Comparison of ENCODE assay signal across 8 cellular contexts in the genomic region with DNA sequence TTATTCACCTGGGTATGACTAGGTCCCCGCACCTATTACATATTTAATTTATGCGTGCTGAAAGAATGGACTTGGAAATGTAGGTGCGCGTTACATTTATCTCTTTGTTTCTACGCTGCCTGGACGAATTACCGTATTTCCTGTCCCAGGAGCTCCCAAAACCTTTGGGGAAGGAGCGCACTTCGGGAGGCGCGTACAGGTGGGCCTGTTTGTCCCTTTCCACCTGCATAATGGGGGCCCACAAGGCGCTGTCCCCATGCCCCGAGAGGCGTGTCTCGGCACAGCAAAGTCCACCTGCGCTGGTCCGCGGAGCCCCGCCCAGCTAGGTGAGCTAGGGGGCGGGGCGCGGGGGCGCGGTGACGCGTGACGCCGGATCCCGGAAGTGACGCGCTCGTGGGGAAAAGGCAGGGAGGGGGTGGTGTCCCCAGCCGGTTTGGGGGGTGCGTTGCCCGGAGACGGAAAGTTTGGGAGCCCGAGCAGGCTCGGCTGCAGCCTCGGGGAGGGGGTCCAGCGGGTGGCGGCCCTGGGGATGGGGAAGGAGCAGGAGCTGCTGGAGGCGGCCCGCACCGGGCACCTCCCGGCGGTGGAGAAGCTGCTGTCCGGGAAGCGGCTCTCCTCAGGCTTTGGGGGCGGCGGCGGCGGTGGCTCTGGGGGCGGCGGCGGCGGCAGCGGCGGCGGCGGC. TPM values are rescaled to one million over a fixed set of nuclear protein-coding genes. Genes with fewer than 3 reads are reported as not detected.
DNase-seq lines count a peak whose midpoint lies in the region; ATAC-seq and TF ChIP-seq lines count a peak whose summit lies in the region.

A gene with protein sequence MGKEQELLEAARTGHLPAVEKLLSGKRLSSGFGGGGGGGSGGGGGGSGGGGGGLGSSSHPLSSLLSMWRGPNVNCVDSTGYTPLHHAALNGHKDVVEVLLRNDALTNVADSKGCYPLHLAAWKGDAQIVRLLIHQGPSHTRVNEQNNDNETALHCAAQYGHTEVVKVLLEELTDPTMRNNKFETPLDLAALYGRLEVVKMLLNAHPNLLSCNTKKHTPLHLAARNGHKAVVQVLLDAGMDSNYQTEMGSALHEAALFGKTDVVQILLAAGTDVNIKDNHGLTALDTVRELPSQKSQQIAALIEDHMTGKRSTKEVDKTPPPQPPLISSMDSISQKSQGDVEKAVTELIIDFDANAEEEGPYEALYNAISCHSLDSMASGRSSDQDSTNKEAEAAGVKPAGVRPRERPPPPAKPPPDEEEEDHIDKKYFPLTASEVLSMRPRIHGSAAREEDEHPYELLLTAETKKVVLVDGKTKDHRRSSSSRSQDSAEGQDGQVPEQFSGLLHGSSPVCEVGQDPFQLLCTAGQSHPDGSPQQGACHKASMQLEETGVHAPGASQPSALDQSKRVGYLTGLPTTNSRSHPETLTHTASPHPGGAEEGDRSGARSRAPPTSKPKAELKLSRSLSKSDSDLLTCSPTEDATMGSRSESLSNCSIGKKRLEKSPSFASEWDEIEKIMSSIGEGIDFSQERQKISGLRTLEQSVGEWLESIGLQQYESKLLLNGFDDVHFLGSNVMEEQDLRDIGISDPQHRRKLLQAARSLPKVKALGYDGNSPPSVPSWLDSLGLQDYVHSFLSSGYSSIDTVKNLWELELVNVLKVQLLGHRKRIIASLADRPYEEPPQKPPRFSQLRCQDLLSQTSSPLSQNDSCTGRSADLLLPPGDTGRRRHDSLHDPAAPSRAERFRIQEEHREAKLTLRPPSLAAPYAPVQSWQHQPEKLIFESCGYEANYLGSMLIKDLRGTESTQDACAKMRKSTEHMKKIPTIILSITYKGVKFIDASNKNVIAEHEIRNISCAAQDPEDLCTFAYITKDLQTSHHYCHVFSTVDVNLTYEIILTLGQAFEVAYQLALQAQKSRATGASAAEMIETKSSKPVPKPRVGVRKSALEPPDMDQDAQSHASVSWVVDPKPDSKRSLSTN (plus strand): TSS at position 382 of the 682 bp plus-strand sequence. CDS start 148 bp downstream, at position 530.

- H3K27me3 Mint-ChIP-seq in activated T-helper 17 cell treated with anti-CD3 and anti-CD28 coated beads, Interleukin-2, amount 50 U/mL, for 72 hours, result no peaks in the 10 kb centered on the region
- no peaks in the 10 kb centered on the region for H3K27me3 Mint-ChIP-seq in nephron (ENCODE audit: low read depth)

- no peaks in the 10 kb centered on the region; the same call in 1 of the 2 replicates for H3K9me3 ChIP-seq in AG04450 (ENCODE audit: control insufficient read depth, insufficient read depth, low read length)

- H3K4me3 Mint-ChIP-seq in activated T-helper 17 cell treated with anti-CD3 and anti-CD28 coated beads, Interleukin-2, amount 50 U/mL, for 72 hours, result peak within 1 kb of the TSS; percentile 100
- H3K4me3 Mint-ChIP-seq in nephron, result peak within 1 kb of the TSS; percentile 99 to 100 (median 100)

- no peak for TF ChIP-seq CTCF in AG04450 (IDR thresholded peaks at IDR 0.05; ENCODE audit: low read depth, low read length)
- no peak for TF ChIP-seq CTCF in fibroblast of pulmonary artery (IDR thresholded peaks at IDR 0.05; ENCODE audit: low read length, missing control alignments)
- no peak for TF ChIP-seq CTCF in nephron (IDR thresholded peaks at IDR 0.05; ENCODE audit: unreplicated experiment in 3 of 3)

- H3K27ac ChIP-seq in AG04450 (ENCODE audit: low read depth, low read length), result peak within 1 kb of the TSS; percentile 84

- no peaks in the 10 kb centered on the region for H3K9me3 Mint-ChIP-seq in activated T-helper 17 cell treated with anti-CD3 and anti-CD28 coated beads, Interleukin-2, amount 50 U/mL, for 72 hours
- H3K9me3 Mint-ChIP-seq in nephron, result no peaks in the 10 kb centered on the region

- DNase-seq in AG04450 (ENCODE audit: low read depth, low spot score) (no peak), HuH-7 (ENCODE audit: low spot score) (peak; percentile 76), RKO (ENCODE audit: low spot score) (peak; percentile 69), fibroblast of pulmonary artery (ENCODE audit: low read depth) (peak; percentile 38)
- DNase-seq in stimulated activated naive CD4-positive, alpha-beta T cell treated with Interleukin-2 at 50 U/mL for 16 hours (lab: John Stamatoyannopoulos, UW), result peak; percentile 83

- peaks cover 28% of the 10 kb centered on the region for H3K36me3 Mint-ChIP-seq in activated T-helper 17 cell treated with anti-CD3 and anti-CD28 coated beads, Interleukin-2, amount 50 U/mL, for 72 hours (ENCODE audit: low read depth)
- peaks cover 13% of the 10 kb centered on the region for H3K36me3 Mint-ChIP-seq in nephron (ENCODE audit: low read depth)

- H3K27ac Mint-ChIP-seq in activated T-helper 17 cell treated with anti-CD3 and anti-CD28 coated beads, Interleukin-2, amount 50 U/mL, for 72 hours, result peak within 1 kb of the TSS; percentile 100
- peak within 1 kb of the TSS; percentile 88 to 99 (median 98) for H3K27ac Mint-ChIP-seq in nephron

- H3K4me3 ChIP-seq in AG04450 (ENCODE audit: low read depth, low read length), result peak within 1 kb of the TSS; percentile 73
- peak within 1 kb of the TSS; percentile 82 for H3K4me3 ChIP-seq in fibroblast of pulmonary artery (replicated peaks; ENCODE audit: low read depth, low read length)

- no peaks in the 10 kb centered on the region for H3K27me3 ChIP-seq in AG04450 (ENCODE audit: control insufficient read depth, insufficient read depth, low read length)

- POLR2A ChIA-PET in AG04450 (lab: Yijun Ruan, JAX), result interaction anchor here (1.1 kb wide), 1 partner anchor 18 kb away, joined by 4 read pairs; no protein-coding TSS in a partner anchor

- peaks cover 12% of the 10 kb centered on the region for H3K4me1 Mint-ChIP-seq in activated T-helper 17 cell treated with anti-CD3 and anti-CD28 coated beads, Interleukin-2, amount 50 U/mL, for 72 hours
- peaks cover 30% of the 10 kb centered on the region for H3K4me1 Mint-ChIP-seq in nephron

- CTCF ChIA-PET in AG04450 (lab: Charles Lee), result interaction anchor here (0.7 to 4.6 kb wide), 4 partner anchors 61 to 316 kb away, joined by 3 to 22 read pairs (median 5); no protein-coding TSS in a partner anchor

- peak; percentile 57 for ATAC-seq in GM19035 (IDR thresholded peaks at IDR 0.05; ENCODE audit: unreplicated experiment)
- ATAC-seq in activated T-helper 17 cell treated with anti-CD3 and anti-CD28 coated beads, Interleukin-2, amount 50 U/mL, for 72 hours (replicated peaks), result peak; percentile 86

RNA-seq across cellular contexts. Expression of the gene that starts here (rescaled TPM):
- polyA plus RNA-seq in AG04450 (2011; rRNA removed), result 5.1 and 6.5 TPM in 2 replicates
- polyA minus RNA-seq in AG04450 (2011; rRNA and poly(A)+ RNA removed), result 13.5 and 14.5 TPM in 2 replicates
- 1 to 10 TPM; 7.7 to 8.8 TPM for total RNA-seq in activated T-helper 17 cell treated with anti-CD3 and anti-CD28 coated beads, Interleukin-2, amount 50 U/mL, for 72 hours
